8 cellular contexts compared by ENCODE assay signal in genomic region chr12:104137902-104138746, GRCh38. TPM values are rescaled to one million over a fixed set of nuclear protein-coding genes. Genes with fewer than 3 reads are reported as not detected.
DNase-seq lines count a peak whose midpoint lies in the region; ATAC-seq and TF ChIP-seq lines count a peak whose summit lies in the region.

NFYB (minus strand) TSS chr12:104138210; CDS start chr12:104135453, 2,757 bp downstream.

- no peaks in the 10 kb centered on the region for H3K36me3 Mint-ChIP-seq in activated CD4-positive, alpha-beta T cell treated with anti-CD3 and anti-CD28 coated beads, Interleukin-2, amount 10 ng/mL, durations not matched to agents 7 days and 5 days (ENCODE audit: low read depth)

- peak within 1 kb of the TSS; percentile 68 for H3K4me3 ChIP-seq in BJ (ENCODE audit: low read depth, low read length)

- H3K4me1 Mint-ChIP-seq in activated CD4-positive, alpha-beta T cell treated with anti-CD3 and anti-CD28 coated beads, Interleukin-2, amount 10 ng/mL, durations not matched to agents 7 days and 5 days: peaks cover 14% of the 10 kb centered on the region

- CTCF ChIA-PET in BJ (lab: Yijun Ruan, JAX): interaction anchor here (1.0 to 1.3 kb wide), 4 partner anchors 29 to 963 kb away, joined by 3 to 4 read pairs (median 3); no protein-coding TSS in a partner anchor
- CTCF ChIA-PET in activated CD4-positive, alpha-beta T cell treated with anti-CD3 and anti-CD28 coated beads, Interleukin-2, amount 10 ng/mL, durations not matched to agents 7 days and 5 days (lab: Charles Lee): interaction anchor here (1.0 to 1.4 kb wide), 3 partner anchors 11 to 74 kb away, joined by 3 to 5 read pairs (median 4); no protein-coding TSS in a partner anchor

- H3K27me3 Mint-ChIP-seq in activated CD4-positive, alpha-beta T cell treated with anti-CD3 and anti-CD28 coated beads, Interleukin-2, amount 10 ng/mL, durations not matched to agents 7 days and 5 days: peaks cover 14% of the 10 kb centered on the region

- H3K36me3 ChIP-seq in BJ (ENCODE audit: control insufficient read depth, insufficient read depth, low read length): peaks cover 2% of the 10 kb centered on the region

- H3K27ac Mint-ChIP-seq in activated CD4-positive, alpha-beta T cell treated with anti-CD3 and anti-CD28 coated beads, Interleukin-2, amount 10 ng/mL, durations not matched to agents 7 days and 5 days: peak within 1 kb of the TSS; percentile 95

- DNase-seq in BJ (ENCODE audit: low read depth) (peak; percentile 75), NCI-H526 treated with DMSO at 0.1 percent for 48 hours (lab: John Stamatoyannopoulos, UW) (peak; percentile 93), cortex of kidney (lab: John Stamatoyannopoulos, UW) (peak; percentile 53), left lobe of liver (ENCODE audit: low spot score) (peak; percentile 96)
- DNase-seq in activated CD4-positive, alpha-beta T cell treated with anti-CD3 and anti-CD28 coated beads, Interleukin-2, amount 10 ng/mL, durations not matched to agents 7 days and 5 days: peak; percentile 96
- peak; percentile 82 for DNase-seq in stimulated activated CD4-positive, alpha-beta T cell treated with anti-CD3 and anti-CD28 coated beads, Interleukin-2, amount 100 ng/mL, for 4 hours (ENCODE audit: low read depth)

- H3K9me3 Mint-ChIP-seq in activated CD4-positive, alpha-beta T cell treated with anti-CD3 and anti-CD28 coated beads, Interleukin-2, amount 10 ng/mL, durations not matched to agents 7 days and 5 days: no peaks in the 10 kb centered on the region

- ATAC-seq in GM19324 (IDR thresholded peaks at IDR 0.05; ENCODE audit: low FRiP score, unreplicated experiment) (peak; percentile 87), HG03469 (IDR thresholded peaks at IDR 0.05; ENCODE audit: unreplicated experiment) (peak; percentile 87), left lobe of liver (peak; percentile 93)

- H3K4me3 Mint-ChIP-seq in activated CD4-positive, alpha-beta T cell treated with anti-CD3 and anti-CD28 coated beads, Interleukin-2, amount 10 ng/mL, durations not matched to agents 7 days and 5 days: peak within 1 kb of the TSS; percentile 87

- POLR2A ChIA-PET in BJ (lab: Charles Lee): interaction anchor here (1.0 kb wide), 2 partner anchors 39 to 612 kb away, joined by 3 to 4 read pairs; no protein-coding TSS in a partner anchor
- POLR2A ChIA-PET in activated CD4-positive, alpha-beta T cell treated with anti-CD3 and anti-CD28 coated beads, Interleukin-2, amount 10 ng/mL, durations not matched to agents 7 days and 5 days (lab: Charles Lee): interaction anchor here (0.6 to 1.7 kb wide), 5 partner anchors 12 to 916 kb away, joined by 3 to 6 read pairs (median 4); partner anchors contain the start of genes HCFC2 and TDG

- H3K27me3 ChIP-seq in BJ (ENCODE audit: control insufficient read depth, insufficient read depth, low read length): no peaks in the 10 kb centered on the region

- TF ChIP-seq CTCF in BJ (IDR thresholded peaks at IDR 0.05; ENCODE audit: insufficient read depth, low read depth, low read length): no peak

RNA-seq across cellular contexts. Expression of gene NFYB, which starts in this region (rescaled TPM):
- polyA plus RNA-seq in BJ (2011; rRNA removed): 23.3 and 42.0 TPM in 2 replicates
- polyA minus RNA-seq in BJ (2011; rRNA and poly(A)+ RNA removed): 8.8 and 10.2 TPM in 2 replicates
- 10 to 100 TPM; 26.8 to 30.2 TPM for total RNA-seq in activated CD4-positive, alpha-beta T cell treated with anti-CD3 and anti-CD28 coated beads, Interleukin-2, amount 10 ng/mL, durations not matched to agents 7 days and 5 days
- total RNA-seq in left lobe of liver: 15.4 TPM

Comparison
In these comparisons a context has a peak if more than half of its experiments do, and no peak if none do; other contexts are left out.
1. Peak in every context shown above with its lines: DNase-seq, ATAC-seq and H3K4me3 ChIP-seq.